ENCODE assay signal across 1 cellular context in the genomic region with DNA sequence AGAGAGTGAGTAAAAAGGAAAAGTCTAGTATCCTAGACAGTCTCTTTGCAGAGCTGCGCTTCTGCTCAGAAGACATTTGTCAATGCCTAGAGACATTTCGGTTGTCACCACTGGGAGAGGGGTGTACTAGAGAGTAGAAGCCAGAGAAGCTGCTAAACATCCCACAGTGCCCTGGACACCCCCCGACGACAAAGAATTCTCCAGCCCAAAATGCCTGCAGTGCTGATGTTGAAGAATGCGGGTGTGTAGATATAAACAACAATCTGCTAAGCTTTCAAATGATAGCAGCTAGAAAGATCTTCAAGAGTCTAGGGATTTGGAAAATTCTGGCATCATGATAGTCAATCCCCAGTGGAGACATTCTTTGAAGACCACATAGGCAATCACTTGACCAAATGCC.
TF ChIP-seq lines count a peak whose summit lies in the region.

No MANE protein-coding gene starts in this region.

TF ChIP-seq in H1, 55 proteins besides CTCF, POLR2A, EP300 and RAD21:
- TF ChIP-seq ZNF274 (IDR thresholded peaks at IDR 0.05; ENCODE audit: borderline replicate concordance, extremely low read depth, low read length) = no peak
- TF ChIP-seq KDM5A (IDR thresholded peaks at IDR 0.05; ENCODE audit: low read length) = no peak
- no peak for TF ChIP-seq PHF8 (conservative IDR thresholded peaks at IDR 0.05; ENCODE audit: low read depth, low read length)
- TF ChIP-seq KDM1A (IDR thresholded peaks at IDR 0.05; ENCODE audit: borderline replicate concordance, low read length) = no peak
